Comparison of ENCODE assay signal across 13 cellular contexts in the genomic region with DNA sequence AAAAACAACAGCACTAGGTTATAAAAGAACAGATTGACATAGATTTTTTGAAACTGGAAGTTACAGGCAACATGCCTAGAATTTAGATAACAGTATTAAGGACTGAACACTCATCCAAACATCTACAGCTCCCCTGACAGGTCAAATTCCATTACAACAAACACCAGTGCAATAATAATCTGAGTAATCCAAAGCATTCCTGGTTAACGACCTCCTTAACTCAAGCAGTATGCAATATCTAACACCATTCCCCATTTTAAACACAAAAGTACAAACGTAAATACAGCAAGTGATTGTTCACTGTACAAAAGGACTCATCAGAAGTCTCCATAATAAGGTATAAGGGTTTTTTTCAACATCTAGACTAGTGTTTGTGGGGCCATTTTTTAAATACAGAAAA. TPM values are rescaled to one million over a fixed set of nuclear protein-coding genes. Genes with fewer than 3 reads are reported as not detected.
DNase-seq lines count a peak whose midpoint lies in the region; ATAC-seq lines count a peak whose summit lies in the region.
"Had no signal": no experiment of that assay in that cellular context is flagged by ENCODE, and none has a peak within 500 bp of the region (broad histone marks: within the 10 kb centered on the region; RNA-seq: fewer than 3 reads in every experiment).

No MANE protein-coding gene starts in this region.

- H3K4me3 Mint-ChIP-seq in activated CD4-positive, alpha-beta T cell treated with anti-CD3 and anti-CD28 coated beads, Interleukin-2, amount 10 ng/mL, durations not matched to agents 24 days and 14 days: no peak overlapping the region
- H3K4me3 Mint-ChIP-seq: activated T-cell treated with anti-CD3 and anti-CD28 coated beads, Interleukin-2, amount 50 U/mL, for 24 hours; natural killer cell treated with Interleukin-12 subunit alpha and Interleukin-12 subunit beta and Interleukin-15 and Interleukin-18, amount 100 ng/mL, for 72 hours had no signal

- H3K9ac ChIP-seq in skeletal muscle satellite cell (ENCODE audit: low read depth, low read length): peak overlapping the region; percentile 32

- H3K4me3 ChIP-seq in skeletal muscle satellite cell (ENCODE audit: low read length): no peak overlapping the region
- H3K4me3 ChIP-seq: thoracic aorta had no signal

- no peaks in the 10 kb centered on the region for H3K27me3 Mint-ChIP-seq in activated CD4-positive, alpha-beta T cell treated with anti-CD3 and anti-CD28 coated beads, Interleukin-2, amount 10 ng/mL, durations not matched to agents 24 days and 14 days
- H3K27me3 Mint-ChIP-seq: activated T-cell treated with anti-CD3 and anti-CD28 coated beads, Interleukin-2, amount 50 U/mL, for 24 hours; natural killer cell treated with Interleukin-12 subunit alpha and Interleukin-12 subunit beta and Interleukin-15 and Interleukin-18, amount 100 ng/mL, for 72 hours had no signal

- H3K27ac Mint-ChIP-seq in activated CD4-positive, alpha-beta T cell treated with anti-CD3 and anti-CD28 coated beads, Interleukin-2, amount 10 ng/mL, durations not matched to agents 24 days and 14 days: peak overlapping the region; percentile 18
- H3K27ac Mint-ChIP-seq: activated T-cell treated with anti-CD3 and anti-CD28 coated beads, Interleukin-2, amount 50 U/mL, for 24 hours; natural killer cell treated with Interleukin-12 subunit alpha and Interleukin-12 subunit beta and Interleukin-15 and Interleukin-18, amount 100 ng/mL, for 72 hours had no signal

- H3K4me1 Mint-ChIP-seq in activated CD4-positive, alpha-beta T cell treated with anti-CD3 and anti-CD28 coated beads, Interleukin-2, amount 10 ng/mL, durations not matched to agents 24 days and 14 days: peaks cover 40% of the 10 kb centered on the region

- H3K4me2 ChIP-seq in skeletal muscle satellite cell (ENCODE audit: low read length): peak overlapping the region; percentile 62

- H3K36me3 ChIP-seq in skeletal muscle satellite cell (ENCODE audit: insufficient read depth, low read length): no peaks in the 10 kb centered on the region
- H3K36me3 ChIP-seq: thoracic aorta had no signal

- no peak for ATAC-seq in HG02981 (IDR thresholded peaks at IDR 0.05; ENCODE audit: unreplicated experiment)
- no peak for ATAC-seq in HG03521 (IDR thresholded peaks at IDR 0.05; ENCODE audit: unreplicated experiment)
- no peak for ATAC-seq in GM18517 (IDR thresholded peaks at IDR 0.05; ENCODE audit: unreplicated experiment)
- ATAC-seq: natural killer cell treated with Interleukin-12 subunit alpha and Interleukin-12 subunit beta and Interleukin-15 and Interleukin-18, amount 100 ng/mL, for 72 hours had no signal

- H3K36me3 Mint-ChIP-seq in activated CD4-positive, alpha-beta T cell treated with anti-CD3 and anti-CD28 coated beads, Interleukin-2, amount 10 ng/mL, durations not matched to agents 24 days and 14 days (ENCODE audit: low read depth): peaks cover 11% of the 10 kb centered on the region
- H3K36me3 Mint-ChIP-seq: natural killer cell treated with Interleukin-12 subunit alpha and Interleukin-12 subunit beta and Interleukin-15 and Interleukin-18, amount 100 ng/mL, for 72 hours had no signal

- DNase-seq in activated CD4-positive, alpha-beta T cell treated with anti-CD3 and anti-CD28 coated beads, Interleukin-2, amount 10 ng/mL, durations not matched to agents 24 days and 14 days: no peak
- DNase-seq in activated CD4-positive, alpha-beta T cell treated with anti-CD3 and anti-CD28 coated beads for 1 hour: no peak
- peak; percentile 71 for DNase-seq in astrocyte of the hippocampus (ENCODE audit: low read depth, low spot score)
- peak; percentile 14 for DNase-seq in glomerular visceral epithelial cell (ENCODE audit: extremely low spot score)
- DNase-seq: activated T-cell treated with anti-CD3 and anti-CD28 coated beads, Interleukin-2, amount 50 U/mL, for 24 hours; AML-193; cortex of kidney had no signal

- H3K9me3 ChIP-seq in skeletal muscle satellite cell (replicated peaks; ENCODE audit: low read length): no peaks in the 10 kb centered on the region
- H3K9me3 ChIP-seq: thoracic aorta had no signal

- no peaks in the 10 kb centered on the region for H3K27me3 ChIP-seq in skeletal muscle satellite cell (ENCODE audit: control insufficient read depth, insufficient read depth, low read length)

- no peaks in the 10 kb centered on the region for H3K9me3 Mint-ChIP-seq in activated CD4-positive, alpha-beta T cell treated with anti-CD3 and anti-CD28 coated beads, Interleukin-2, amount 10 ng/mL, durations not matched to agents 24 days and 14 days
- H3K9me3 Mint-ChIP-seq: activated T-cell treated with anti-CD3 and anti-CD28 coated beads, Interleukin-2, amount 50 U/mL, for 24 hours; natural killer cell treated with Interleukin-12 subunit alpha and Interleukin-12 subunit beta and Interleukin-15 and Interleukin-18, amount 100 ng/mL, for 72 hours had no signal

- peaks cover 72% of the 10 kb centered on the region for H3K4me1 ChIP-seq in skeletal muscle satellite cell (ENCODE audit: control insufficient read depth, insufficient read depth, low read length)

- intact Hi-C loops in activated CD4-positive, alpha-beta T cell treated with anti-CD3 and anti-CD28 coated beads, Interleukin-2, amount 10 ng/mL, durations not matched to agents 24 days and 14 days (cut with micrococcal nuclease): no loop called here

RNA-seq across cellular contexts. Expression of gene TSPAN5, which starts 30.5 kb away (rescaled TPM):
- 30.4 and 30.7 TPM in 2 replicates for total RNA-seq in activated CD4-positive, alpha-beta T cell treated with anti-CD3 and anti-CD28 coated beads, Interleukin-2, amount 10 ng/mL, durations not matched to agents 24 days and 14 days
- 47.4 and 51.3 TPM in 2 replicates for total RNA-seq in skeletal muscle satellite cell (2012; rRNA removed)

Comparison
In these comparisons a context has a peak if more than half of its experiments do, and no peak if none do; other contexts are left out.
1. DNase-seq: peak in astrocyte of the hippocampus (single experiment) and glomerular visceral epithelial cell (single experiment); none in activated CD4-positive, alpha-beta T cell treated with anti-CD3 and anti-CD28 coated beads, Interleukin-2, amount 10 ng/mL, durations not matched to agents 24 days and 14 days (single experiment) and activated CD4-positive, alpha-beta T cell treated with anti-CD3 and anti-CD28 coated beads for 1 hour (single experiment).